Comparison of ENCODE assay signal across 25 cellular contexts in the genomic region with DNA sequence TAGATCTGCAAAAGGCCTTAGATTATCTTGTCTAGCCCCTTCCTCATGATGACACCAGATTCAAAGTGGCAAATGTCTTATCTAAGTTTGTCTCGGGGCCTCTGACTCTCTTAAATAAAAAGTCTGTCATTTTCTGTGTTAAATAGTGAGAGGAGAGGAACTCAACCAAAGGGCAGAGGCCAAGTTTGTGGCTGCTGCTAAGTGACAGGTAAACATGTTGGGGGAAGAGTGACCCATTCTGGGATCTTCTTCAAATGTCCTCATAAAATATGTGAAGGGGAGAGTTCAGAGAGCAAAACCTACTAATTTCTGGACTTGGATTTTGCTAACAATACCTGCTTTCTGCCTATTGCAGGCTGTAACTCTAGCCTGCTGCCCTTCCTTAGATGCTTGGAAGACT.
"Had no signal": no experiment of that assay in that cellular context is flagged by ENCODE, and none has a peak within 500 bp of the region (broad histone marks: within the 10 kb centered on the region; RNA-seq: fewer than 3 reads in every experiment).

No MANE protein-coding gene starts in this region.

- H3K36me3 Mint-ChIP-seq: IgD-negative memory B cell had no signal

- H3K4me3 Mint-ChIP-seq: IgD-negative memory B cell had no signal

- ATAC-seq: K562, Panc1, PC-3, SK-N-SH treated with all-trans-retinoic acid at 6 μM for 48 hours had no signal

- DNase-seq: Kasumi-1; MV-4-11; NCI-H1048; NCI-H1105 treated with DMSO at 0.1 percent for 48 hours; NCI-H1417 treated with DMSO at 0.1 percent for 48 hours; NCI-H146; NCI-H1694 treated with DMSO at 0.1 percent for 48 hours; NCI-H2029; NCI-H2081 treated with DMSO at 0.1 percent for 48 hours; NCI-H2171; NCI-H226; NCI-H446; NCI-H510A; NCI-H524 treated with DMSO at 0.1 percent for 48 hours; NCI-H774; NK-92 treated with Interleukin-12 subunit alpha and Interleukin-12 subunit beta, amount 100 ng/mL, for 24 hours; PC-3; SHP77; T-helper 1 cell had no signal

- H3K4me3 ChIP-seq: K562 had no signal

- FAIRE-seq: K562 had no signal

- H3K4me2 ChIP-seq: KMS-11 had no signal

- H3K27ac Mint-ChIP-seq: IgD-negative memory B cell had no signal

- H3K9ac ChIP-seq: KMS-11 had no signal

- H3K27ac ChIP-seq: KMS-11, RWPE1 had no signal

- H3K4me1 Mint-ChIP-seq: IgD-negative memory B cell had no signal

- H3K9me3 Mint-ChIP-seq: IgD-negative memory B cell had no signal
